In genomic region chr20:63025534-63026331, GRCh38 we compare ENCODE assay signal across 9 cellular contexts. TPM values are rescaled to one million over a fixed set of nuclear protein-coding genes. Genes with fewer than 3 reads are reported as not detected.
DNase-seq lines count a peak whose midpoint lies in the region; ATAC-seq and TF ChIP-seq lines count a peak whose summit lies in the region.
"Had no signal": no experiment of that assay in that cellular context is flagged by ENCODE, and none has a peak within 500 bp of the region (broad histone marks: within the 10 kb centered on the region; RNA-seq: fewer than 3 reads in every experiment).

No MANE protein-coding gene starts in this region.

- peaks cover 21 to 27% of the 10 kb centered on the region in 2 donors for H3K27me3 Mint-ChIP-seq in CD4-positive, alpha-beta memory T cell
- peaks cover 29% of the 10 kb centered on the region for H3K27me3 Mint-ChIP-seq in GM23338 (ENCODE audit: insufficient read depth, low read depth, poor library complexity)
- H3K27me3 Mint-ChIP-seq in activated naive CD8-positive, alpha-beta T cell treated with anti-CD3 and anti-CD28 coated beads, Interleukin-2, amount 10 ng/mL, durations not matched to agents 7 days and 5 days, result peaks cover 21% of the 10 kb centered on the region

- H4K20me1 ChIP-seq in GM23338 (replicated peaks; ENCODE audit: insufficient read depth), result no peaks in the 10 kb centered on the region

- H3K4me1 Mint-ChIP-seq in CD4-positive, alpha-beta memory T cell, result peaks cover 0 to 10% (median 4%) of the 10 kb centered on the region in 4 donors
- H3K4me1 Mint-ChIP-seq in GM23338, result peaks cover 28% of the 10 kb centered on the region
- H3K4me1 Mint-ChIP-seq in activated naive CD8-positive, alpha-beta T cell treated with anti-CD3 and anti-CD28 coated beads, Interleukin-2, amount 10 ng/mL, durations not matched to agents 7 days and 5 days, result peaks cover 2% of the 10 kb centered on the region

- H3K9ac ChIP-seq in colonic mucosa (ENCODE audit: low read depth in 2 of 2, low read length in 2 of 2), result no peak overlapping the region

- H3K4me3 ChIP-seq in CD4-positive, alpha-beta memory T cell (ENCODE audit: low read length in 2 of 2), result no peak overlapping the region
- H3K4me3 ChIP-seq in GM23338 (no peak overlapping the region), colonic mucosa (no peak overlapping the region)
- H3K4me3 ChIP-seq: adrenal gland had no signal

- H3K27me3 ChIP-seq in CD4-positive, alpha-beta memory T cell (ENCODE audit: insufficient read depth, low read length), result no peaks in the 10 kb centered on the region
- H3K27me3 ChIP-seq in GM23338 (ENCODE audit: insufficient read depth), result no peaks in the 10 kb centered on the region
- H3K27me3 ChIP-seq in colonic mucosa, result peaks cover 25% of the 10 kb centered on the region

- no peaks in the 10 kb centered on the region for H3K9me2 ChIP-seq in GM23338 (ENCODE audit: insufficient read depth)

- no peaks in the 10 kb centered on the region for H3K36me3 ChIP-seq in CD4-positive, alpha-beta memory T cell (ENCODE audit: insufficient read depth, low read length)
- no peaks in the 10 kb centered on the region for H3K36me3 ChIP-seq in GM23338 (ENCODE audit: insufficient read depth)
- no peaks in the 10 kb centered on the region for H3K36me3 ChIP-seq in colonic mucosa
- H3K36me3 ChIP-seq: adrenal gland had no signal

- no peak overlapping the region for H3K4me2 ChIP-seq in GM23338

- intact Hi-C loops in CD4-positive, alpha-beta memory T cell (cut with micrococcal nuclease), result no loop called here
- intact Hi-C loops in colonic mucosa (cut with DNase I), result loop anchor here (10.0 kb wide), 1 partner anchor 1139 kb away; the partner anchor contains the start of gene MYT1

- H3K79me2 ChIP-seq in GM23338 (replicated peaks; ENCODE audit: insufficient read depth), result no peaks in the 10 kb centered on the region

- no peak for ATAC-seq in GM23338
- ATAC-seq in activated naive CD8-positive, alpha-beta T cell treated with anti-CD3 and anti-CD28 coated beads, Interleukin-2, amount 10 ng/mL, durations not matched to agents 7 days and 5 days (ENCODE audit: low read depth), result peak; percentile 46
- no peak for ATAC-seq in HG03342 (IDR thresholded peaks at IDR 0.05; ENCODE audit: unreplicated experiment)

- H3K4me1 ChIP-seq in CD4-positive, alpha-beta memory T cell (ENCODE audit: insufficient read depth, low read length), result peaks cover 5% of the 10 kb centered on the region
- H3K4me1 ChIP-seq in GM23338 (ENCODE audit: insufficient read depth), result peaks cover 23% of the 10 kb centered on the region
- H3K4me1 ChIP-seq in colonic mucosa, result no peaks in the 10 kb centered on the region
- H3K4me1 ChIP-seq: adrenal gland had no signal

- H2AFZ ChIP-seq in GM23338, result no peak overlapping the region

- CTCF ChIA-PET in CD4-positive, alpha-beta memory T cell (lab: Charles Lee; ENCODE audit: partially characterized antibody), result no interaction called here

- POLR2A ChIA-PET in CD4-positive, alpha-beta memory T cell (lab: Charles Lee; ENCODE audit: partially characterized antibody), result no interaction called here
- POLR2A ChIA-PET in activated naive CD8-positive, alpha-beta T cell treated with anti-CD3 and anti-CD28 coated beads, Interleukin-2, amount 10 ng/mL, durations not matched to agents 7 days and 5 days (lab: Charles Lee), result interaction anchor here (0.5 to 0.8 kb wide), 2 partner anchors 89 to 104 kb away, joined by 3 to 4 read pairs; no protein-coding TSS in a partner anchor

- peaks cover 23% of the 10 kb centered on the region for H3F3A ChIP-seq in GM23338 (replicated peaks; ENCODE audit: low read depth)

- no peak overlapping the region for H3K27ac ChIP-seq in CD4-positive, alpha-beta memory T cell (ENCODE audit: low read depth, low read length)
- H3K27ac ChIP-seq in GM23338 (ENCODE audit: low read depth) (no peak overlapping the region), colonic mucosa (no peak overlapping the region)
- H3K27ac ChIP-seq: adrenal gland had no signal

- DNase-seq in CD4-positive, alpha-beta memory T cell, result peak in 1 of 5 donors; percentile 42
- peak; percentile 41 for DNase-seq in GM23338 (ENCODE audit: low spot score)
- DNase-seq in activated naive CD8-positive, alpha-beta T cell treated with anti-CD3 and anti-CD28 coated beads, Interleukin-2, amount 10 ng/mL, durations not matched to agents 7 days and 5 days, result peak; percentile 28
- DNase-seq in myocyte (ENCODE audit: low read depth), result peak; percentile 33
- DNase-seq in NCI-H1694 (lab: John Stamatoyannopoulos, UW), result no peak
- DNase-seq in stimulated activated CD4-positive, alpha-beta T cell treated with anti-CD3 and anti-CD28 coated beads, Interleukin-12 subunit alpha, Interleukin-12 subunit beta, amount 100 ng/mL, for 4 hours, result no peak
- no peak for DNase-seq in colonic mucosa
- DNase-seq: adrenal gland had no signal

- no peaks in the 10 kb centered on the region for H3K36me3 Mint-ChIP-seq in CD4-positive, alpha-beta memory T cell
- H3K36me3 Mint-ChIP-seq in GM23338 (ENCODE audit: low read depth), result no peaks in the 10 kb centered on the region; the same call in 2 of the 3 replicates
- no peaks in the 10 kb centered on the region for H3K36me3 Mint-ChIP-seq in activated naive CD8-positive, alpha-beta T cell treated with anti-CD3 and anti-CD28 coated beads, Interleukin-2, amount 10 ng/mL, durations not matched to agents 7 days and 5 days

- TF ChIP-seq CTCF in GM23338 (conservative IDR thresholded peaks at IDR 0.05; ENCODE audit: low read depth in 2 of 2), result no peak
- TF ChIP-seq CTCF in colonic mucosa (IDR thresholded peaks at IDR 0.05), result no peak

- no peaks in the 10 kb centered on the region for H3K9me3 ChIP-seq in CD4-positive, alpha-beta memory T cell (ENCODE audit: control insufficient read depth in 1 of 2, low read length in 2 of 2)
- H3K9me3 ChIP-seq in colonic mucosa, result no peaks in the 10 kb centered on the region
- H3K9me3 ChIP-seq: adrenal gland had no signal

- H3K9me3 Mint-ChIP-seq in CD4-positive, alpha-beta memory T cell, result peaks cover 0 to 2% (median 0%) of the 10 kb centered on the region in 8 donors
- peaks cover 4% of the 10 kb centered on the region; the same call in 2 of the 3 replicates for H3K9me3 Mint-ChIP-seq in GM23338
- no peaks in the 10 kb centered on the region for H3K9me3 Mint-ChIP-seq in activated naive CD8-positive, alpha-beta T cell treated with anti-CD3 and anti-CD28 coated beads, Interleukin-2, amount 10 ng/mL, durations not matched to agents 7 days and 5 days

- H3K27ac Mint-ChIP-seq in CD4-positive, alpha-beta memory T cell, result no peak overlapping the region
- H3K27ac Mint-ChIP-seq in GM23338, result no peak overlapping the region
- H3K27ac Mint-ChIP-seq in activated naive CD8-positive, alpha-beta T cell treated with anti-CD3 and anti-CD28 coated beads, Interleukin-2, amount 10 ng/mL, durations not matched to agents 7 days and 5 days, result peak overlapping the region; percentile 34

- peak overlapping the region in 5 of 8 donors; percentile 41 to 78 (median 57) for H3K4me3 Mint-ChIP-seq in CD4-positive, alpha-beta memory T cell
- H3K4me3 Mint-ChIP-seq in GM23338, result no peak overlapping the region
- peak overlapping the region; percentile 48 for H3K4me3 Mint-ChIP-seq in activated naive CD8-positive, alpha-beta T cell treated with anti-CD3 and anti-CD28 coated beads, Interleukin-2, amount 10 ng/mL, durations not matched to agents 7 days and 5 days

TF ChIP-seq in GM23338, 12 proteins besides CTCF, POLR2A, EP300 and RAD21:
- TF ChIP-seq ZNF114 (CRISPR knock-in tag; IDR thresholded peaks at IDR 0.05) (no peak), STAT1 (IDR thresholded peaks at IDR 0.05; ENCODE audit: unreplicated experiment) (no peak), ZNF331 (CRISPR knock-in tag; IDR thresholded peaks at IDR 0.05; ENCODE audit: low read depth) (no peak), POLR2AphosphoS5 (IDR thresholded peaks at IDR 0.05; ENCODE audit: low read depth) (no peak), ETS1 (IDR thresholded peaks at IDR 0.05) (no peak), EZH2 (IDR thresholded peaks at IDR 0.05; ENCODE audit: low read depth, unreplicated experiment) (no peak)

RNA-seq across cellular contexts. Expression of gene BHLHE23, which starts 19.0 kb away (rescaled TPM):
- total RNA-seq in CD4-positive, alpha-beta memory T cell, result not detected
- not detected for polyA plus RNA-seq in CD4-positive, alpha-beta memory T cell
- 5.0 and 6.6 TPM in 2 replicates for total RNA-seq in GM23338 (2014; rRNA removed; shearing (Covaris generic))
- polyA plus RNA-seq in GM23338 (2016; fragmentation: Nextera tagmentation; extraction: Ambion mirVana), result 0.52 TPM in 2 replicates
- total RNA-seq in activated naive CD8-positive, alpha-beta T cell treated with anti-CD3 and anti-CD28 coated beads, Interleukin-2, amount 10 ng/mL, durations not matched to agents 7 days and 5 days, result not detected
- total RNA-seq in myocyte, result not detected in 2 replicates
- polyA plus RNA-seq in myocyte (2012), result not detected
- not detected for total RNA-seq in colonic mucosa
- total RNA-seq: adrenal gland had no signal
- polyA plus RNA-seq: adrenal gland had no signal

Comparison
In these comparisons a context has a peak if more than half of its experiments do, and no peak if none do; other contexts are left out.
1. DNase-seq: peak in GM23338 (single experiment), activated naive CD8-positive, alpha-beta T cell treated with anti-CD3 and anti-CD28 coated beads, Interleukin-2, amount 10 ng/mL, durations not matched to agents 7 days and 5 days (single experiment) and myocyte (single experiment); none in NCI-H1694 (single experiment), stimulated activated CD4-positive, alpha-beta T cell treated with anti-CD3 and anti-CD28 coated beads, Interleukin-12 subunit alpha, Interleukin-12 subunit beta, amount 100 ng/mL, for 4 hours (single experiment) and colonic mucosa (single experiment).